ENCODE assay signal across 10 cellular contexts in genomic region chr13:53201454-53202225, GRCh38.
DNase-seq lines count a peak whose midpoint lies in the region; ATAC-seq and TF ChIP-seq lines count a peak whose summit lies in the region.
"Had no signal": no experiment of that assay in that cellular context is flagged by ENCODE, and none has a peak within 500 bp of the region (broad histone marks: within the 10 kb centered on the region; RNA-seq: fewer than 3 reads in every experiment).

No MANE protein-coding gene starts in this region.

- peak overlapping the region; percentile 51 for H2AFZ ChIP-seq in IMR-90 (replicated peaks; ENCODE audit: low read length, poor library complexity)

- H3K4me1 Mint-ChIP-seq in nephron progenitor cell: peaks cover 22% of the 10 kb centered on the region
- H3K4me1 Mint-ChIP-seq: activated B cell treated with CpG ODN at 0.5 μM for 24 hours had no signal

- H3K18ac ChIP-seq in IMR-90 (ENCODE audit: low read depth, low read length): no peak overlapping the region

- H3K79me1 ChIP-seq in IMR-90 (ENCODE audit: low read depth in 1 of 2, low read length in 2 of 2): no peaks in the 10 kb centered on the region

- no TSS peak for BruUV-seq in IMR-90 (replicated peaks; lab: Mats Ljungman, UMichigan)

- POLR2A ChIA-PET in IMR-90 (lab: Charles Lee; ENCODE audit: unreplicated experiment): no interaction called here

- no peaks in the 10 kb centered on the region for H3K9me1 ChIP-seq in IMR-90 (ENCODE audit: insufficient read depth, low read length)

- H3K4me1 ChIP-seq in IMR-90 (ENCODE audit: control insufficient read depth, insufficient read depth, low read length): no peaks in the 10 kb centered on the region

- dilution Hi-C loops in IMR-90 (cut with HindIII; ENCODE audit: low sequenced_read_pairs, unreplicated experiment): no loop called here

- no peak for TF ChIP-seq RAD21 in IMR-90 (IDR thresholded peaks at IDR 0.05; ENCODE audit: low read length)

- H3K56ac ChIP-seq in IMR-90 (ENCODE audit: extremely low read depth, insufficient read depth, low read length): no peak overlapping the region

- no peak overlapping the region for H2BK15ac ChIP-seq in IMR-90 (ENCODE audit: low read depth, low read length)

- ATAC-seq in IMR-90 (ENCODE audit: low read depth) (no peak), esophagus mucosa (peak; percentile 67), GM21367 (IDR thresholded peaks at IDR 0.05; ENCODE audit: unreplicated experiment) (no peak)

- no peaks in the 10 kb centered on the region for H4K20me1 ChIP-seq in IMR-90 (ENCODE audit: insufficient read depth, low read length)

- intact Hi-C loops in IMR-90 (cut with micrococcal nuclease): no loop called here

- H2BK20ac ChIP-seq in IMR-90 (ENCODE audit: low read depth, low read length): no peak overlapping the region

- H3K27me3 ChIP-seq in IMR-90 (ENCODE audit: control insufficient read depth, insufficient read depth, low read length): no peaks in the 10 kb centered on the region

- no peak overlapping the region for H2AK9ac ChIP-seq in IMR-90 (replicated peaks; ENCODE audit: low read depth, low read length, poor library complexity)

- no peak overlapping the region for H2BK120ac ChIP-seq in IMR-90 (ENCODE audit: low read depth, low read length)

- DNase-seq in COLO668 (lab: John Stamatoyannopoulos, UW; ENCODE audit: unreplicated experiment) (peak; percentile 80), IMR-90 (no peak), nephron progenitor cell (peak; percentile 45), NCI-H526 treated with DMSO at 0.1 percent for 48 hours (lab: John Stamatoyannopoulos, UW) (no peak), GM19238 (ENCODE audit: insufficient read length, low spot score) (no peak), NCI-H1417 (lab: John Stamatoyannopoulos, UW) (no peak)
- DNase-seq: activated B cell treated with CpG ODN at 0.5 μM for 24 hours had no signal

- H3K27ac ChIP-seq in IMR-90 (ENCODE audit: insufficient read depth, low read length): no peak overlapping the region

- H3K27me3 Mint-ChIP-seq in nephron progenitor cell (ENCODE audit: low read depth, poor library complexity): peaks cover 49% of the 10 kb centered on the region

- no peak for TF ChIP-seq CTCF in IMR-90 (conservative IDR thresholded peaks at IDR 0.05; ENCODE audit: low read depth, low read length)
- no peak for TF ChIP-seq CTCF in nephron progenitor cell (IDR thresholded peaks at IDR 0.05)

- H3K27ac Mint-ChIP-seq in nephron progenitor cell: no peak overlapping the region
- H3K27ac Mint-ChIP-seq: activated B cell treated with CpG ODN at 0.5 μM for 24 hours; stimulated activated naive CD8-positive, alpha-beta T cell treated with anti-CD3 and anti-CD28 coated beads, Interleukin-15, Interleukin-2, amounts not matched to agents 100 ng/mL and 50 ng/mL, for 24 hours had no signal

- H4K8ac ChIP-seq in IMR-90 (ENCODE audit: low read depth in 2 of 2, low read length in 2 of 2): no peak overlapping the region

- H2AK5ac ChIP-seq in IMR-90 (ENCODE audit: low read depth, low read length): no peak overlapping the region

- no peaks in the 10 kb centered on the region for H3K9me3 Mint-ChIP-seq in nephron progenitor cell
- H3K9me3 Mint-ChIP-seq: stimulated activated naive CD8-positive, alpha-beta T cell treated with anti-CD3 and anti-CD28 coated beads, Interleukin-15, Interleukin-2, amounts not matched to agents 100 ng/mL and 50 ng/mL, for 24 hours had no signal

- H3K23ac ChIP-seq in IMR-90 (ENCODE audit: low read depth, low read length): no peak overlapping the region

- H2BK5ac ChIP-seq in IMR-90 (ENCODE audit: low read depth, low read length, poor library complexity, severe bottlenecking): no peak overlapping the region

- CTCF ChIA-PET in IMR-90 (lab: Yijun Ruan, JAX): no interaction called here

- H3K36me3 ChIP-seq in IMR-90 (ENCODE audit: control insufficient read depth, insufficient read depth, low read length): no peaks in the 10 kb centered on the region

- no peak for TF ChIP-seq POLR2A in IMR-90 (IDR thresholded peaks at IDR 0.05; ENCODE audit: low read depth, low read length)

- no peak overlapping the region for H3K4me3 ChIP-seq in IMR-90 (ENCODE audit: insufficient read depth, low read depth, low read length)

- in situ Hi-C loops in IMR-90 (cut with MboI; ENCODE audit: low sequenced_read_pairs): no loop called here

- no peak overlapping the region for H3K4me3 Mint-ChIP-seq in nephron progenitor cell
- H3K4me3 Mint-ChIP-seq: activated B cell treated with CpG ODN at 0.5 μM for 24 hours; stimulated activated naive CD8-positive, alpha-beta T cell treated with anti-CD3 and anti-CD28 coated beads, Interleukin-15, Interleukin-2, amounts not matched to agents 100 ng/mL and 50 ng/mL, for 24 hours had no signal

- H3K36me3 Mint-ChIP-seq in nephron progenitor cell (ENCODE audit: low read depth): no peaks in the 10 kb centered on the region

- no peak overlapping the region for H4K91ac ChIP-seq in IMR-90 (ENCODE audit: insufficient read depth, low read depth, low read length)

- H3K9ac ChIP-seq in IMR-90 (ENCODE audit: low read depth, low read length): no peak overlapping the region

- H3K14ac ChIP-seq in IMR-90 (replicated peaks; ENCODE audit: low read depth, low read length): no peak overlapping the region

- no peak overlapping the region for H3K4ac ChIP-seq in IMR-90 (ENCODE audit: low read depth, low read length)

- no peak overlapping the region for H3K4me2 ChIP-seq in IMR-90 (ENCODE audit: low read depth, low read length)

- H4K5ac ChIP-seq in IMR-90 (ENCODE audit: low read depth, low read length): no peak overlapping the region

- H3K9me3 ChIP-seq in IMR-90 (ENCODE audit: control insufficient read depth, insufficient read depth, low read length): peaks cover 13% of the 10 kb centered on the region

- 23% methylated on average over 42 of the region's 74 CpGs; no CpG with 5 or more reads in 1 of the 2 experiments for WGBS in IMR-90 (ENCODE audit: extremely low coverage in 2 of 2, insufficient read length in 1 of 2), 2 experiments

TF ChIP-seq in IMR-90, 13 proteins besides CTCF, POLR2A, EP300 and RAD21:
- TF ChIP-seq NFE2L2 (IDR thresholded peaks at IDR 0.05; ENCODE audit: low read depth, low read length) (no peak), USF2 (IDR thresholded peaks at IDR 0.05; ENCODE audit: low read depth, low read length) (no peak), CHD1 (IDR thresholded peaks at IDR 0.05; ENCODE audit: low read depth, low read length) (no peak), SMC3 (IDR thresholded peaks at IDR 0.05; ENCODE audit: low read depth, low read length) (0 out of 2 replicates have a peak, but pooled peaks have one; percentile 3), BHLHE40 (IDR thresholded peaks at IDR 0.05; ENCODE audit: low read depth, low read length) (no peak)
TF ChIP-seq in IMR-90: peak in this region for 1.

Comparison
In these comparisons a context has a peak if more than half of its experiments do, and no peak if none do; other contexts are left out.
1. DNase-seq: peak in COLO668 (single experiment) and nephron progenitor cell (single experiment); none in IMR-90 (single experiment), NCI-H526 treated with DMSO at 0.1 percent for 48 hours (single experiment), GM19238 (single experiment) and NCI-H1417 (0 of 3).